In the genomic region with DNA sequence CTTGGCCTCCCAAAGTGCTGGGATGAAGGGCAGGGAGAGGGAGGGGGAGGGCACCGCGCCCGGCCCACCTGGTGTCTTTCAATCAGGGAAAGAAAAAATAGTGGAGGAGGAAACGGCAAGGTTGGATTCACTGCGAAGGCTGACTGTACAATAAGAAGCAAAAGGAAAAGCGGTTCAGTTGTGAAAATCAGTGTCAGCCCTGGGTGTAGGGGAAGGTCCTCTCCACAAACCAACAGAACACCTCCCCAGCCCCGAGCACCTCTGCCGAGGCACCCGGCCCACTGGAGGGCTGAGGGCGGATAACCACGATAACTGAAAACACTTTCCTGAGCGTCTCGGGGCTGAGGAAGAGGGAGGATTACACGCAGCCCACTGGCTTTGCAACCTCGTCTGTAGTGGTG, we compare ENCODE assay signal across 8 cellular contexts. TPM values are rescaled to one million over a fixed set of nuclear protein-coding genes. Genes with fewer than 3 reads are reported as not detected.
A peak's percentile ranks its signal among the peaks of the same experiment; 100 is the strongest.
DNase-seq lines count a peak whose midpoint lies in the region; ATAC-seq, FAIRE-seq and TF ChIP-seq lines count a peak whose summit lies in the region.

No MANE protein-coding gene starts in this region.

- H3K79me2 ChIP-seq in keratinocyte (ENCODE audit: control insufficient read depth, insufficient read depth, low read length) = peaks cover 43% of the 10 kb centered on the region

- H3K27me3 ChIP-seq in keratinocyte (ENCODE audit: control insufficient read depth, extremely low read depth, insufficient read depth, low read length) = no peaks in the 10 kb centered on the region
- H3K27me3 ChIP-seq in tibial nerve = no peaks in the 10 kb centered on the region

- H3K9ac ChIP-seq in keratinocyte (ENCODE audit: control insufficient read depth, extremely low read depth, insufficient read depth, low read length) (peak overlapping the region; percentile 95), kidney (ENCODE audit: low read length in 2 of 2) (no peak overlapping the region)

- H3K27ac ChIP-seq in keratinocyte (ENCODE audit: control insufficient read depth, insufficient read depth, low read length) = peak overlapping the region; percentile 90
- peak overlapping the region; percentile 82 to 96 (median 92) for H3K27ac ChIP-seq in tibial nerve
- no peak overlapping the region for H3K27ac ChIP-seq in kidney (ENCODE audit: low read depth in 2 of 2, low read length in 2 of 2)

- H3K36me3 ChIP-seq in keratinocyte (ENCODE audit: control insufficient read depth in 2 of 2, extremely low read depth in 1 of 2, insufficient read depth in 2 of 2, low read length in 2 of 2) (peaks cover 10 to 13% of the 10 kb centered on the region in 2 experiments), tibial nerve (peaks cover 0 to 16% (median 6%) of the 10 kb centered on the region in 3 donors), kidney (ENCODE audit: control insufficient read depth in 1 of 2, insufficient read depth in 2 of 2, low read length in 2 of 2) (peaks cover 5 to 12% of the 10 kb centered on the region in 2 donors)

- intact Hi-C loops in kidney (cut with DNase I) = loop anchor here (10.0 kb wide), 1 partner anchor 172 kb away; no protein-coding TSS in a partner anchor

- no peak for ATAC-seq in HG03432 (IDR thresholded peaks at IDR 0.05; ENCODE audit: unreplicated experiment)

- no peaks in the 10 kb centered on the region for H3K9me1 ChIP-seq in keratinocyte (ENCODE audit: control insufficient read depth, extremely low read depth, insufficient read depth, low read length)

- FAIRE-seq in keratinocyte (lab: Jason Lieb, UNC) (no peak), kidney (lab: Jason Lieb, UNC) (no peak)

- WGBS in tibial nerve, 2 donors = 38 to 55% methylated on average over 15 of the region's 15 CpGs

- H3K4me1 ChIP-seq in keratinocyte (ENCODE audit: control insufficient read depth, extremely low read depth, insufficient read depth, low read length) = peaks cover 42% of the 10 kb centered on the region
- peaks cover 4 to 62% (median 34%) of the 10 kb centered on the region in 4 donors for H3K4me1 ChIP-seq in tibial nerve
- peaks cover 11 to 30% of the 10 kb centered on the region in 2 donors for H3K4me1 ChIP-seq in kidney (ENCODE audit: control insufficient read depth in 1 of 2, insufficient read depth in 1 of 2, low read depth in 1 of 2, low read length in 2 of 2)

- peak overlapping the region; percentile 97 for H3K4me2 ChIP-seq in keratinocyte (ENCODE audit: control insufficient read depth, extremely low read depth, insufficient read depth, low read depth, low read length)

- no peak for TF ChIP-seq EP300 in tibial nerve (IDR thresholded peaks at IDR 0.05)

- H4K20me1 ChIP-seq in keratinocyte (ENCODE audit: control insufficient read depth, extremely low read depth, insufficient read depth, low read length) = no peaks in the 10 kb centered on the region

- peak; percentile 32 for DNase-seq in activated naive CD4-positive, alpha-beta T cell treated with Interleukin-2 at 50 U/mL for 16 hours
- no peak for DNase-seq in activated naive CD4-positive, alpha-beta T cell (lab: John Stamatoyannopoulos, UW)
- peak; percentile 17 for DNase-seq in activated gamma-delta T cell treated with anti-CD3 and anti-CD28 coated beads, Interleukin-2, amount 50 U/mL, for 16 hours (ENCODE audit: low read depth)
- DNase-seq in keratinocyte (ENCODE audit: low read depth, low spot score) = no peak
- DNase-seq in tibial nerve (ENCODE audit: low spot score in 2 of 2) = no peak
- no peak for DNase-seq in kidney
- DNase-seq in DMS153 (lab: John Stamatoyannopoulos, UW) = no peak

- dilution Hi-C loops in keratinocyte (cut with MboI; ENCODE audit: extremely low pct_ligation_motif_present, low sequenced_read_pairs) = no loop called here

- TF ChIP-seq CTCF in keratinocyte (optimal IDR thresholded peaks at IDR 0.05 in 1 of 3, IDR thresholded peaks at IDR 0.05 in 1 of 3, conservative IDR thresholded peaks at IDR 0.05 in 1 of 3; ENCODE audit: extremely low read depth in 1 of 3, insufficient read depth in 2 of 3, low read length in 3 of 3) = no peak
- no peak for TF ChIP-seq CTCF in tibial nerve (IDR thresholded peaks at IDR 0.05)
- no peak for TF ChIP-seq CTCF in kidney (IDR thresholded peaks at IDR 0.05; ENCODE audit: borderline replicate concordance, extremely low read depth, insufficient read depth)

- H3K9me3 ChIP-seq in keratinocyte (ENCODE audit: control insufficient read depth, low read depth, low read length) = no peaks in the 10 kb centered on the region
- H3K9me3 ChIP-seq in tibial nerve = no peaks in the 10 kb centered on the region
- no peaks in the 10 kb centered on the region for H3K9me3 ChIP-seq in kidney (ENCODE audit: control insufficient read depth in 1 of 2, low read length in 2 of 2)

- no peak for TF ChIP-seq POLR2A in tibial nerve (IDR thresholded peaks at IDR 0.05)

- H3K4me3 ChIP-seq in keratinocyte (ENCODE audit: control insufficient read depth in 2 of 3, extremely low read depth in 1 of 3, insufficient read depth in 2 of 3, low read depth in 1 of 3, low read length in 3 of 3) (peak overlapping the region; percentile 86 to 97 (median 87)), tibial nerve (peak overlapping the region in 2 of 4 donors; percentile 88 to 96), kidney (ENCODE audit: low read length in 2 of 2) (peak overlapping the region in 1 of 2 donors; percentile 89)

- no peak overlapping the region for H2AFZ ChIP-seq in keratinocyte (ENCODE audit: control insufficient read depth, low read length)

RNA-seq across cellular contexts. Expression of gene SPG7, which starts 1.4 kb away (rescaled TPM):
- polyA plus RNA-seq in keratinocyte (43.8 to 59.4 TPM (median 45.2 TPM) in 3 replicates), kidney (ENCODE audit: insufficient read depth, low read depth, low replicate concordance) (71.0 TPM)
- polyA plus RNA-seq in keratinocyte (2011; ENCODE audit: low read depth) = 61.3 TPM
- 25.8 and 33.9 TPM in 2 replicates for polyA plus RNA-seq in keratinocyte (2011; cell fraction: cytosol; rRNA removed)
- polyA plus RNA-seq in keratinocyte (2011; cell fraction: nucleus; rRNA removed) = 196 and 220 TPM in 2 replicates
- polyA plus RNA-seq in keratinocyte (2012; ENCODE audit: low replicate concordance) = 44.4 and 56.1 TPM in 2 replicates
- polyA minus RNA-seq in keratinocyte = 51.9 to 68.9 TPM (median 66.4 TPM) in 3 replicates
- polyA minus RNA-seq in keratinocyte (2011; cell fraction: cytosol; rRNA and poly(A)+ RNA removed) = 54.3 TPM
- polyA minus RNA-seq in keratinocyte (2011; cell fraction: nucleus; rRNA and poly(A)+ RNA removed) = 133 and 141 TPM in 2 replicates
- total RNA-seq in tibial nerve (100 to 1,000 TPM; 102 to 178 (median 127) TPM), kidney (108 TPM)

RNA-seq across cellular contexts. Expression of gene ANKRD11, which starts 16.4 kb away (rescaled TPM):
- polyA plus RNA-seq in keratinocyte = 23.8 to 48.1 TPM (median 30.1 TPM) in 3 replicates
- 213 TPM for polyA plus RNA-seq in keratinocyte (2011; ENCODE audit: low read depth)
- polyA plus RNA-seq in keratinocyte (2011; cell fraction: cytosol; rRNA removed) = 28.2 and 41.3 TPM in 2 replicates
- polyA plus RNA-seq in keratinocyte (2011; cell fraction: nucleus; rRNA removed) = 136 and 154 TPM in 2 replicates
- 64.1 and 79.3 TPM in 2 replicates for polyA plus RNA-seq in keratinocyte (2012; ENCODE audit: low replicate concordance)
- polyA minus RNA-seq in keratinocyte = 22.4 to 90.7 TPM (median 67.2 TPM) in 3 replicates
- polyA minus RNA-seq in keratinocyte (2011; cell fraction: cytosol; rRNA and poly(A)+ RNA removed) = 44.5 TPM
- polyA minus RNA-seq in keratinocyte (2011; cell fraction: nucleus; rRNA and poly(A)+ RNA removed) = 81.8 and 119 TPM in 2 replicates
- 100 to 1,000 TPM; 104 to 177 (median 112) TPM for total RNA-seq in tibial nerve
- 154 TPM for total RNA-seq in kidney
- polyA plus RNA-seq in kidney (ENCODE audit: insufficient read depth, low read depth, low replicate concordance) = 36.2 TPM

RNA-seq across cellular contexts. Expression of gene RPL13, which starts 53.7 kb away (rescaled TPM):
- polyA plus RNA-seq in keratinocyte = 1,741 to 3,736 TPM (median 2,095 TPM) in 3 replicates
- polyA plus RNA-seq in keratinocyte (2011; ENCODE audit: low read depth) = 556 TPM
- polyA plus RNA-seq in keratinocyte (2011; cell fraction: cytosol; rRNA removed) = 1,111 and 3,827 TPM in 2 replicates
- polyA plus RNA-seq in keratinocyte (2011; cell fraction: nucleus; rRNA removed) = 583 and 788 TPM in 2 replicates
- 2,804 and 3,239 TPM in 2 replicates for polyA plus RNA-seq in keratinocyte (2012; ENCODE audit: low replicate concordance)
- polyA minus RNA-seq in keratinocyte = 563 to 886 TPM (median 708 TPM) in 3 replicates
- polyA minus RNA-seq in keratinocyte (2011; cell fraction: cytosol; rRNA and poly(A)+ RNA removed) = 5,316 TPM
- 452 and 678 TPM in 2 replicates for polyA minus RNA-seq in keratinocyte (2011; cell fraction: nucleus; rRNA and poly(A)+ RNA removed)
- total RNA-seq in tibial nerve = 1,000 to 10,000 TPM; 5,811 to 9,745 (median 6,935) TPM
- total RNA-seq in kidney = 1,694 TPM
- 3,146 TPM for polyA plus RNA-seq in kidney (ENCODE audit: insufficient read depth, low read depth, low replicate concordance)

Comparison
In these comparisons a context has a peak if more than half of its experiments do, and no peak if none do; other contexts are left out.
1. DNase-seq: peak in activated naive CD4-positive, alpha-beta T cell treated with Interleukin-2 at 50 U/mL for 16 hours (single experiment) and activated gamma-delta T cell treated with anti-CD3 and anti-CD28 coated beads, Interleukin-2, amount 50 U/mL, for 16 hours (single experiment); none in activated naive CD4-positive, alpha-beta T cell (0 of 4), keratinocyte (single experiment), tibial nerve (0 of 2), kidney (single experiment) and DMS153 (single experiment).
2. H3K27ac ChIP-seq: peak in keratinocyte (single experiment) and tibial nerve (4 of 4); none in kidney (0 of 2).